ENCODE assay signal across 30 cellular contexts in genomic region chr2:42090216-42090615, GRCh38. TPM values are rescaled to one million over a fixed set of nuclear protein-coding genes. Genes with fewer than 3 reads are reported as not detected.
"Had no signal": no experiment of that assay in that cellular context is flagged by ENCODE, and none has a peak within 500 bp of the region (broad histone marks: within the 10 kb centered on the region; RNA-seq: fewer than 3 reads in every experiment).

No MANE protein-coding gene starts in this region.

- H3K4me3 ChIP-seq: ascending aorta, cardiac muscle cell, colonic mucosa, SJCRH30, SK-N-MC had no signal

- ATAC-seq: activated CD8-positive, alpha-beta memory T cell treated with anti-CD3 and anti-CD28 coated beads, Interleukin-2, amount 10 ng/mL, durations not matched to agents 7 days and 5 days had no signal

- H3K27me3 Mint-ChIP-seq: central memory CD8-positive, alpha-beta T cell had no signal

- DNase-seq: activated CD4-positive, alpha-beta memory T cell treated with anti-CD3 and anti-CD28 coated beads, Interleukin-2, amount 10 ng/mL, durations not matched to agents 7 days and 5 days; activated CD4-positive, alpha-beta T cell treated with anti-CD3 and anti-CD28 coated beads for 1 hour; activated CD4-positive, alpha-beta T cell treated with anti-CD3 and anti-CD28 coated beads for 48 hours; activated CD4-positive, CD25-positive, alpha-beta regulatory T cell; activated CD8-positive, alpha-beta memory T cell treated with anti-CD3 and anti-CD28 coated beads for 24 hours; activated CD8-positive, alpha-beta memory T cell treated with anti-CD3 and anti-CD28 coated beads, Interleukin-2, amount 10 ng/mL, durations not matched to agents 7 days and 5 days; activated CD8-positive, alpha-beta memory T cell treated with anti-CD3 and anti-CD28 coated beads, Interleukin-2, amount 50 U/mL, for 48 hours; activated effector memory CD4-positive, alpha-beta T cell treated with Interleukin-2 at 50 U/mL for 16 hours; activated naive CD4-positive, alpha-beta T cell treated with anti-CD3 and anti-CD28 coated beads, Interleukin-2, amount 50 U/mL, for 16 hours; activated naive CD8-positive, alpha-beta T cell treated with anti-CD3 and anti-CD28 coated beads, Interleukin-2, amount 10 ng/mL, durations not matched to agents 7 days and 5 days; activated T-cell treated with anti-CD3 and anti-CD28 coated beads, Interleukin-2, amount 50 U/mL, for 48 hours; amygdala; colonic mucosa; Karpas-422; NCI-H1105; NCI-H1417 treated with DMSO at 0.1 percent for 48 hours; NCI-H187 treated with DMSO at 0.1 percent for 48 hours; NCI-H2081; NCI-H345; NCI-H69; OCI-M1; SHP77; SJCRH30; T1000; WERI-Rb-1 had no signal

- H3K4me1 ChIP-seq: ascending aorta had no signal

- H3K9me3 Mint-ChIP-seq: activated CD4-positive, alpha-beta memory T cell treated with anti-CD3 and anti-CD28 coated beads, Interleukin-2, amount 10 ng/mL, durations not matched to agents 7 days and 5 days; activated naive CD8-positive, alpha-beta T cell treated with anti-CD3 and anti-CD28 coated beads, Interleukin-2, amount 10 ng/mL, durations not matched to agents 7 days and 5 days; central memory CD8-positive, alpha-beta T cell had no signal

- H3K27me3 ChIP-seq: ascending aorta, cardiac muscle cell, colonic mucosa, SJCRH30 had no signal

- H3K27ac ChIP-seq: ascending aorta, cardiac muscle cell, colonic mucosa, SJCRH30, SK-N-MC, WERI-Rb-1 had no signal

- H3K36me3 ChIP-seq: ascending aorta, cardiac muscle cell, colonic mucosa, SJCRH30, WERI-Rb-1 had no signal

- H3K4me3 Mint-ChIP-seq: activated CD4-positive, alpha-beta memory T cell treated with anti-CD3 and anti-CD28 coated beads, Interleukin-2, amount 10 ng/mL, durations not matched to agents 7 days and 5 days; activated CD8-positive, alpha-beta memory T cell treated with anti-CD3 and anti-CD28 coated beads, Interleukin-2, amount 10 ng/mL, durations not matched to agents 7 days and 5 days; activated naive CD8-positive, alpha-beta T cell treated with anti-CD3 and anti-CD28 coated beads, Interleukin-2, amount 10 ng/mL, durations not matched to agents 7 days and 5 days; central memory CD8-positive, alpha-beta T cell had no signal

- H3K27ac Mint-ChIP-seq: activated CD4-positive, alpha-beta memory T cell treated with anti-CD3 and anti-CD28 coated beads, Interleukin-2, amount 10 ng/mL, durations not matched to agents 7 days and 5 days; activated CD8-positive, alpha-beta memory T cell treated with anti-CD3 and anti-CD28 coated beads, Interleukin-2, amount 10 ng/mL, durations not matched to agents 7 days and 5 days; activated naive CD8-positive, alpha-beta T cell treated with anti-CD3 and anti-CD28 coated beads, Interleukin-2, amount 10 ng/mL, durations not matched to agents 7 days and 5 days had no signal

- H3K36me3 Mint-ChIP-seq: activated CD8-positive, alpha-beta memory T cell treated with anti-CD3 and anti-CD28 coated beads, Interleukin-2, amount 10 ng/mL, durations not matched to agents 7 days and 5 days; activated naive CD8-positive, alpha-beta T cell treated with anti-CD3 and anti-CD28 coated beads, Interleukin-2, amount 10 ng/mL, durations not matched to agents 7 days and 5 days had no signal

- H3K9me3 ChIP-seq: ascending aorta, colonic mucosa, SJCRH30 had no signal

RNA-seq across cellular contexts. Expression of gene PKDCC, which starts 42.4 kb away (rescaled TPM):
- total RNA-seq: activated CD4-positive, alpha-beta memory T cell treated with anti-CD3 and anti-CD28 coated beads, Interleukin-2, amount 10 ng/mL, durations not matched to agents 7 days and 5 days; activated CD8-positive, alpha-beta memory T cell treated with anti-CD3 and anti-CD28 coated beads, Interleukin-2, amount 10 ng/mL, durations not matched to agents 7 days and 5 days; activated naive CD8-positive, alpha-beta T cell treated with anti-CD3 and anti-CD28 coated beads, Interleukin-2, amount 10 ng/mL, durations not matched to agents 7 days and 5 days; T-helper 1 cell treated with Interleukin-12 subunit alpha and Interleukin-12 subunit beta and Interleukin-4 antibody, amounts not matched to agents 30 ng/mL and 1 ng/mL, for 36 hours had no signal
